Comparison of ENCODE assay signal across 22 cellular contexts in the genomic region with DNA sequence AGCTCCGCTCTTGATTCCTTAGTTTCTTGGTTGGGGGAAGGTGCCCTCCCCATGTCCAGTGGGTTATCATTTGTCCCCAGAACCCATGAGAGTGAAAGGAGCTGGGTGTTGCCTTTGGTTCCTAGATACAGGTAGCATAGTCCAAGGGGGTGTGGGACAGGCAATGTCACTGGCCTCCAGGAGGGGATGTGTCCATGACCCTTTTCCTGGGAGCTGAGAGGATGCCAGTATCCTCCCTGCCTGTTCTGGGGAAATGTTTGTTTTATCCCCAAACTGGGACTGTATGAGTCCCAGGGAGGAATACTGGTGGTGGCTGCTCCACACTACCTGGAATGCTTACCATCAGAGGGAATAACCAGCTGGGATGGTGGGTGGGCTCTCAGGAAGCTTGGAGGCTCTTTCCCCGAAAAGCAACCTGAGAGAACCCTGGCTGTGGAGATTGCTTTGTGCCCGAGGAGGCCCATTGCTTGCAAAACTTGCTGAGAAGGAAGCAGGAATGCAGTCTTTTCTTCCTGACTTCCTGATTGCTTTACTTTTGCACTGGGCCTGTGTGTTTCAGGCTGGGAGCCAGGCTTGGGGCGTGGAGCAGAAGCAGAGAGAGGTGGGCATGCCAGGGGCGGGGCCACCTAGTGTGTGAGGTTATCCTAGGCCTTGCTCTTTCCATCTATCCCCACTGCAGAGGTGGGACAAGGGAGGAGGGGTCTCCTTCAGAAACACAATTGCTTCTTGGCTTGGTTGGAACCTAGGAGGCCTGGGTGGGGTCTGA. TPM values are rescaled to one million over a fixed set of nuclear protein-coding genes. Genes with fewer than 3 reads are reported as not detected.
"Had no signal": no experiment of that assay in that cellular context is flagged by ENCODE, and none has a peak within 500 bp of the region (broad histone marks: within the 10 kb centered on the region; RNA-seq: fewer than 3 reads in every experiment).

No MANE protein-coding gene starts in this region.

- H3K9ac ChIP-seq: neural progenitor cell had no signal

- H3K27me3 ChIP-seq: brain microvascular endothelial cell, gastrocnemius medialis, neural progenitor cell, right atrium auricular region, testis, upper lobe of left lung had no signal

- H3K4me3 ChIP-seq: coronary artery, gastrocnemius medialis, lung, neural progenitor cell, prostate gland, right atrium auricular region, testis, upper lobe of left lung had no signal

- H2AFZ ChIP-seq: neural progenitor cell had no signal

- ATAC-seq: activated T-cell treated with anti-CD3 and anti-CD28 coated beads, Interleukin-2, amount 50 U/mL, for 72 hours; gastrocnemius medialis had no signal

- DNase-seq: activated CD4-positive, alpha-beta T cell treated with anti-CD3 and anti-CD28 coated beads, Interleukin-2, amount 50 U/mL, for 4 hours; activated effector memory CD4-positive, alpha-beta T cell treated with anti-CD3 and anti-CD28 coated beads, Interleukin-2, amount 50 U/mL, for 16 hours; activated naive CD4-positive, alpha-beta T cell treated with anti-CD3 and anti-CD28 coated beads, Interleukin-2, amount 50 U/mL, for 16 hours; activated T-cell treated with anti-CD3 and anti-CD28 coated beads, Interleukin-2, amount 50 U/mL, for 72 hours; aorta; brain microvascular endothelial cell; erythroblast; gastrocnemius medialis; head of caudate nucleus; kidney glomerular epithelial cell; WERI-Rb-1 had no signal

- H3K4me1 ChIP-seq: gastrocnemius medialis, prostate gland had no signal

- H3K9me3 ChIP-seq: gastrocnemius medialis, prostate gland, right atrium auricular region, testis, upper lobe of left lung had no signal

- H3K4me2 ChIP-seq: neural progenitor cell had no signal

- H3K27ac ChIP-seq: brain microvascular endothelial cell, coronary artery, gastrocnemius medialis, neural progenitor cell, prostate gland, right atrium auricular region, testis, WERI-Rb-1 had no signal

- H3K36me3 ChIP-seq: brain microvascular endothelial cell, gastrocnemius medialis, neural progenitor cell, prostate gland, right atrium auricular region, upper lobe of left lung, WERI-Rb-1 had no signal

RNA-seq across cellular contexts. Expression of gene SLC10A1, which starts 0.7 kb away (rescaled TPM):
- total RNA-seq: activated CD8-positive, alpha-beta memory T cell treated with anti-CD3 and anti-CD28 coated beads for 36 hours; activated T-cell treated with anti-CD3 and anti-CD28 coated beads, Interleukin-2, amount 50 U/mL, for 72 hours; aorta; lung; mesothelial cell of epicardium; osteocyte; prostate gland; skeletal muscle tissue; testis; upper lobe of left lung had no signal
- polyA plus RNA-seq: aorta, lung had no signal
